Comparison of ENCODE assay signal across 20 cellular contexts in genomic region chr2:69238449-69239031, GRCh38.
DNase-seq lines count a peak whose midpoint lies in the region; ATAC-seq and TF ChIP-seq lines count a peak whose summit lies in the region.
"Had no signal": no experiment of that assay in that cellular context is flagged by ENCODE, and none has a peak within 500 bp of the region (broad histone marks: within the 10 kb centered on the region; RNA-seq: fewer than 3 reads in every experiment).

No MANE protein-coding gene starts in this region.

- H3K4me1 ChIP-seq in mammary epithelial cell (ENCODE audit: insufficient read depth, low read length) (peaks cover 6% of the 10 kb centered on the region), breast epithelium (no peaks in the 10 kb centered on the region), HAP-1 (peaks cover 5% of the 10 kb centered on the region; the same call in 1 of the 2 replicates)

- H3K4me3 ChIP-seq in mammary epithelial cell (replicated peaks in 1 of 3; ENCODE audit: insufficient read depth in 1 of 3, low read depth in 2 of 3, low read length in 3 of 3) (no peak overlapping the region), breast epithelium (no peak overlapping the region), fibroblast of villous mesenchyme (ENCODE audit: low read depth, low read length) (no peak overlapping the region), HAP-1 (no peak overlapping the region)
- H3K4me3 ChIP-seq: ascending aorta had no signal

- no peak for ATAC-seq in HG03520 (IDR thresholded peaks at IDR 0.05; ENCODE audit: unreplicated experiment)
- ATAC-seq: activated naive CD4-positive, alpha-beta T cell treated with anti-CD3 and anti-CD28 coated beads, Interleukin-2, amount 50 U/mL, for 72 hours had no signal

- no peaks in the 10 kb centered on the region for H3K27me3 ChIP-seq in mammary epithelial cell (ENCODE audit: insufficient read depth, low read length)
- no peaks in the 10 kb centered on the region for H3K27me3 ChIP-seq in breast epithelium
- H3K27me3 ChIP-seq in HAP-1 (ENCODE audit: low read depth) = no peaks in the 10 kb centered on the region
- H3K27me3 ChIP-seq: ascending aorta had no signal

- no peaks in the 10 kb centered on the region for H3K36me3 ChIP-seq in mammary epithelial cell (ENCODE audit: insufficient read depth, low read length)
- H3K36me3 ChIP-seq in breast epithelium = no peaks in the 10 kb centered on the region
- H3K36me3 ChIP-seq in HAP-1 (replicated peaks) = no peaks in the 10 kb centered on the region

- H3K27ac ChIP-seq in mammary epithelial cell (ENCODE audit: insufficient read depth, low read depth, low read length) (no peak overlapping the region), breast epithelium (peak overlapping the region in 1 of 2 donors; percentile 28)
- H3K27ac ChIP-seq: 22Rv1, ascending aorta had no signal

- TF ChIP-seq POLR2A in breast epithelium (IDR thresholded peaks at IDR 0.05) = no peak

- peak overlapping the region; percentile 41 for H2AFZ ChIP-seq in mammary epithelial cell (ENCODE audit: low read depth, low read length)

- intact Hi-C loops in mammary epithelial cell (cut with micrococcal nuclease) = no loop called here
- intact Hi-C loops in breast epithelium (cut with DNase I; ENCODE audit: low total_unique reads) = no loop called here

- H4K20me1 ChIP-seq in mammary epithelial cell (ENCODE audit: insufficient read depth, low read length) = no peaks in the 10 kb centered on the region

- CTCF ChIA-PET in mammary epithelial cell (lab: Charles Lee; ENCODE audit: low non-redundant PET) = no interaction called here

- no peak overlapping the region for H3K9ac ChIP-seq in mammary epithelial cell (ENCODE audit: insufficient read depth, low read length)

- WGBS in mammary epithelial cell (ENCODE audit: low coverage, missing lambda C conversion rate) = 11% methylated on average over 6 of the region's 6 CpGs

- peak overlapping the region; percentile 2 for H3K4me2 ChIP-seq in mammary epithelial cell (ENCODE audit: insufficient read depth, low read depth, low read length)

- BruUV-seq in mammary epithelial cell (replicated peaks; lab: Mats Ljungman, UMichigan) = no TSS peak

- TF ChIP-seq CTCF in mammary epithelial cell (conservative IDR thresholded peaks at IDR 0.05 in 1 of 2, IDR thresholded peaks at IDR 0.05 in 1 of 2; ENCODE audit: extremely low read depth in 1 of 2, insufficient read depth in 1 of 2, low read depth in 1 of 2, low read length in 2 of 2) (no peak), breast epithelium (IDR thresholded peaks at IDR 0.05) (no peak), fibroblast of villous mesenchyme (IDR thresholded peaks at IDR 0.05; ENCODE audit: insufficient read depth, low read depth, low read length) (no peak)

- DNase-seq in mammary epithelial cell (peak; percentile 77), breast epithelium (ENCODE audit: low spot score in 2 of 2) (no peak), RPMI7951 (ENCODE audit: low read depth) (peak; percentile 27), fibroblast of villous mesenchyme (ENCODE audit: low read depth) (peak; percentile 88), HK-2 (ENCODE audit: unreplicated experiment) (no peak), HAP-1 (ENCODE audit: low spot score in 2 of 2) (no peak), SK-N-DZ (ENCODE audit: low spot score) (no peak)
- DNase-seq: activated CD4-positive, alpha-beta T cell treated with anti-CD3 and anti-CD28 coated beads, Interleukin-2, amount 10 ng/mL, durations not matched to agents 24 days and 14 days; effector memory CD4-positive, alpha-beta T cell; immature natural killer cell; NCI-H1417; NCI-H2107; NCI-H524; Right ventricle myocardium superior; stimulated activated CD4-positive, alpha-beta T cell treated with anti-CD3 and anti-CD28 coated beads, Interleukin-12 subunit alpha, Interleukin-12 subunit beta, amount 100 ng/mL, for 4 hours; T-helper 1 cell had no signal

- H3K9me3 ChIP-seq in mammary epithelial cell (replicated peaks; ENCODE audit: insufficient read depth, low read length) (no peaks in the 10 kb centered on the region), breast epithelium (no peaks in the 10 kb centered on the region), HAP-1 (no peaks in the 10 kb centered on the region)
- H3K9me3 ChIP-seq: ascending aorta had no signal

- in situ Hi-C loops in mammary epithelial cell (cut with MboI; ENCODE audit: low sequenced_read_pairs in 2 of 2) = no loop called here
- in situ Hi-C loops in HAP-1 (cut with MboI; ENCODE audit: low sequenced_read_pairs) = no loop called here

- no peaks in the 10 kb centered on the region for H3K79me2 ChIP-seq in mammary epithelial cell (ENCODE audit: insufficient read depth, low read length)

- dilution Hi-C loops in mammary epithelial cell (cut with HindIII; ENCODE audit: low sequenced_read_pairs) = no loop called here

Comparison
In these comparisons a context has a peak if more than half of its experiments do, and no peak if none do; other contexts are left out.
1. DNase-seq: peak in mammary epithelial cell (single experiment), RPMI7951 (single experiment) and fibroblast of villous mesenchyme (single experiment); none in breast epithelium (0 of 2), HK-2 (single experiment), HAP-1 (0 of 2) and SK-N-DZ (single experiment).